20 cellular contexts compared by ENCODE assay signal in the genomic region with DNA sequence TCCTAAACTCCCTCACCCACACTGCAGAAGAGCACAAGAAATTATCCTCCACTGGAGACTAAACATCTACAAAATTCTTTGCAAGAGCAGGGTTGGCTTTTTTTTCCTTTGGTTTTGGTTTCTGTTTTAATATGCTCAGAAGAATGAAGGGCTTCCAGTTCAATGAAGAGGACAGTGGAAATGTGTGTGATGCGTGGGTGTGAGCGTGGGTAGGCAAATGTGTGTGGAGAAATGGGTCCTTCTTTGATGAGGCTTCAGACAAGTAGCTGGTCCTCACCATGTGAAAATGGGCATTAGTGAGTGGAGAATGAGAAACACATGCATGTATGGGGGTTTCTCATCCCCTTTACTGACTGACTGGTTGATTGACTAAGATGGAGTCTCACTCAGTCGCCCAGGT.
DNase-seq lines count a peak whose midpoint lies in the region; ATAC-seq and TF ChIP-seq lines count a peak whose summit lies in the region.
"Had no signal": no experiment of that assay in that cellular context is flagged by ENCODE, and none has a peak within 500 bp of the region (broad histone marks: within the 10 kb centered on the region; RNA-seq: fewer than 3 reads in every experiment).

No MANE protein-coding gene starts in this region.

- 92 to 94% methylated on average over 2 of the region's 3 CpGs for WGBS in gastroesophageal sphincter (ENCODE audit: low coverage in 1 of 2), 2 donors

- no peaks in the 10 kb centered on the region for H3K9me3 ChIP-seq in BLaER1 treated with 17β-estradiol and CSF1 and Interleukin-3, amounts not matched to agents 10 nM and 100 nM (replicated peaks in 1 of 11)
- no peaks in the 10 kb centered on the region for H3K9me3 ChIP-seq in HEK293 (ENCODE audit: control insufficient read depth, insufficient read depth, low read depth, low read length)
- H3K9me3 ChIP-seq in gastroesophageal sphincter, result no peaks in the 10 kb centered on the region
- H3K9me3 ChIP-seq: MG63 had no signal

- H3K4me1 ChIP-seq in BLaER1 treated with 17β-estradiol and CSF1 and Interleukin-3, amounts not matched to agents 10 nM and 100 nM, result peaks cover 23 to 50% (median 41%) of the 10 kb centered on the region in 10 experiments
- H3K4me1 ChIP-seq in HEK293 (ENCODE audit: control insufficient read depth, insufficient read depth, low read length) (no peaks in the 10 kb centered on the region), gastroesophageal sphincter (no peaks in the 10 kb centered on the region)

- CTCF ChIA-PET in HEK293 (lab: Yijun Ruan, JAX), result interaction anchor here (0.6 to 2.0 kb wide), 3 partner anchors 19 to 355 kb away, joined by 3 to 8 read pairs (median 3); no protein-coding TSS in a partner anchor

- peak; percentile 42 for DNase-seq in GM12865 (ENCODE audit: low read depth)
- no peak for DNase-seq in HK-2 (ENCODE audit: unreplicated experiment)
- no peak for DNase-seq in activated gamma-delta T cell (lab: John Stamatoyannopoulos, UW)
- DNase-seq: CD4-positive, alpha-beta memory T cell; DMS153; MG63; NCI-H1417; NCI-H1694 treated with DMSO at 0.1 percent for 48 hours; NCI-H446; NCI-H526; PC-3; Right ventricle myocardium superior had no signal

- H3K36me3 ChIP-seq in BLaER1 treated with 17β-estradiol and CSF1 and Interleukin-3, amounts not matched to agents 10 nM and 100 nM, result peaks cover 0 to 31% (median 12%) of the 10 kb centered on the region in 11 experiments; a peak in 10 of 22 replicates
- H3K36me3 ChIP-seq in HEK293 (ENCODE audit: control insufficient read depth in 2 of 2, insufficient read depth in 1 of 2, low read length in 2 of 2) (no peaks in the 10 kb centered on the region), gastroesophageal sphincter (peaks cover 0 to 4% of the 10 kb centered on the region in 2 donors)
- H3K36me3 ChIP-seq: MG63 had no signal

- TF ChIP-seq CTCF in GM12865 (IDR thresholded peaks at IDR 0.05; ENCODE audit: insufficient read depth, low read depth, low read length, missing control alignments) (no peak), HEK293 (tag by site-specific recombination; IDR thresholded peaks at IDR 0.05) (no peak), gastroesophageal sphincter (IDR thresholded peaks at IDR 0.05) (no peak)

- H3K4me3 ChIP-seq in BLaER1 treated with 17β-estradiol and CSF1 and Interleukin-3, amounts not matched to agents 10 nM and 100 nM, result no peak overlapping the region
- no peak overlapping the region for H3K4me3 ChIP-seq in GM12865 (ENCODE audit: low read depth, low read length)
- H3K4me3 ChIP-seq in HEK293 (ENCODE audit: low read depth, low read length), result no peak overlapping the region
- no peak overlapping the region for H3K4me3 ChIP-seq in gastroesophageal sphincter
- H3K4me3 ChIP-seq: K562, MG63 had no signal

- peak overlapping the region; percentile 10 for H3K27ac Mint-ChIP-seq in stimulated activated memory B cell treated with anti-CD40 and anti-IgM and Interleukin-4, amounts not matched to agents 10 μg/mL and 1 μg/mL and 100 μg/mL, for 72 hours
- H3K27ac Mint-ChIP-seq: CD4-positive, alpha-beta memory T cell; T-helper 1 cell treated with Interleukin-12 subunit alpha and Interleukin-12 subunit beta and Interleukin-4 antibody, amounts not matched to agents 30 μg/mL and 1 μg/mL, for 36 hours had no signal

- H3K27me3 Mint-ChIP-seq in stimulated activated memory B cell treated with anti-CD40 and anti-IgM and Interleukin-4, amounts not matched to agents 10 μg/mL and 1 μg/mL and 100 μg/mL, for 72 hours, result peaks cover 8% of the 10 kb centered on the region
- H3K27me3 Mint-ChIP-seq: CD4-positive, alpha-beta memory T cell had no signal

- ATAC-seq in stimulated activated memory B cell treated with anti-CD40 and anti-IgM and Interleukin-4, amounts not matched to agents 10 μg/mL and 1 μg/mL and 100 μg/mL, for 72 hours, result peak; percentile 5
- ATAC-seq in gastroesophageal sphincter, result no peak
- ATAC-seq: HepG2, K562, PC-3 had no signal

- peaks cover 2% of the 10 kb centered on the region for H3K9me3 Mint-ChIP-seq in stimulated activated memory B cell treated with anti-CD40 and anti-IgM and Interleukin-4, amounts not matched to agents 10 μg/mL and 1 μg/mL and 100 μg/mL, for 72 hours

- no peak overlapping the region for H3K9ac ChIP-seq in BLaER1 treated with 17β-estradiol and CSF1 and Interleukin-3, amounts not matched to agents 10 nM and 100 nM

- H3K27me3 ChIP-seq in BLaER1 treated with 17β-estradiol and CSF1 and Interleukin-3, amounts not matched to agents 10 nM and 100 nM, result no peaks in the 10 kb centered on the region
- no peaks in the 10 kb centered on the region for H3K27me3 ChIP-seq in gastroesophageal sphincter
- H3K27me3 ChIP-seq: MG63 had no signal

- peak overlapping the region in 1 of 11 experiments; percentile 38; a peak in 2 of 22 replicates for H3K27ac ChIP-seq in BLaER1 treated with 17β-estradiol and CSF1 and Interleukin-3, amounts not matched to agents 10 nM and 100 nM
- H3K27ac ChIP-seq in HEK293 (ENCODE audit: extremely low read depth, low read depth, low read length) (no peak overlapping the region), gastroesophageal sphincter (no peak overlapping the region)
- H3K27ac ChIP-seq: HL-60 had no signal

- TF ChIP-seq EP300 in gastroesophageal sphincter (IDR thresholded peaks at IDR 0.05), result no peak

- H3K36me3 Mint-ChIP-seq in stimulated activated memory B cell treated with anti-CD40 and anti-IgM and Interleukin-4, amounts not matched to agents 10 μg/mL and 1 μg/mL and 100 μg/mL, for 72 hours, result peaks cover 10% of the 10 kb centered on the region
- H3K36me3 Mint-ChIP-seq: CD4-positive, alpha-beta memory T cell had no signal

- no peak for TF ChIP-seq POLR2A in gastroesophageal sphincter (IDR thresholded peaks at IDR 0.05)

- peak overlapping the region; percentile 3 for H3K4me3 Mint-ChIP-seq in stimulated activated memory B cell treated with anti-CD40 and anti-IgM and Interleukin-4, amounts not matched to agents 10 μg/mL and 1 μg/mL and 100 μg/mL, for 72 hours
- H3K4me3 Mint-ChIP-seq: CD4-positive, alpha-beta memory T cell; T-helper 1 cell treated with Interleukin-12 subunit alpha and Interleukin-12 subunit beta and Interleukin-4 antibody, amounts not matched to agents 30 μg/mL and 1 μg/mL, for 36 hours had no signal

- H3K4me1 Mint-ChIP-seq in stimulated activated memory B cell treated with anti-CD40 and anti-IgM and Interleukin-4, amounts not matched to agents 10 μg/mL and 1 μg/mL and 100 μg/mL, for 72 hours, result peaks cover 40% of the 10 kb centered on the region
- H3K4me1 Mint-ChIP-seq: CD4-positive, alpha-beta memory T cell had no signal

- H4K20me1 ChIP-seq in BLaER1 treated with 17β-estradiol and CSF1 and Interleukin-3, amounts not matched to agents 10 nM and 100 nM, result peaks cover 0 to 4% (median 0%) of the 10 kb centered on the region in 11 experiments; a peak in 1 of 22 replicates

- POLR2A ChIA-PET in HEK293 (lab: Yijun Ruan, JAX), result no interaction called here

- peak overlapping the region in 9 of 11 experiments; percentile 6 to 50 (median 44); a peak in 17 of 22 replicates for H3K4me2 ChIP-seq in BLaER1 treated with 17β-estradiol and CSF1 and Interleukin-3, amounts not matched to agents 10 nM and 100 nM

TF ChIP-seq in HEK293, 187 proteins besides CTCF, POLR2A, EP300 and RAD21:
- TF ChIP-seq, protein P1, sequence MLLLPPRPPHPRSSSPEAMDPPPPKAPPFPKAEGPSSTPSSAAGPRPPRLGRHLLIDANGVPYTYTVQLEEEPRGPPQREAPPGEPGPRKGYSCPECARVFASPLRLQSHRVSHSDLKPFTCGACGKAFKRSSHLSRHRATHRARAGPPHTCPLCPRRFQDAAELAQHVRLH (tag by site-specific recombination; IDR thresholded peaks at IDR 0.05), result no peak
- TF ChIP-seq, protein P2, sequence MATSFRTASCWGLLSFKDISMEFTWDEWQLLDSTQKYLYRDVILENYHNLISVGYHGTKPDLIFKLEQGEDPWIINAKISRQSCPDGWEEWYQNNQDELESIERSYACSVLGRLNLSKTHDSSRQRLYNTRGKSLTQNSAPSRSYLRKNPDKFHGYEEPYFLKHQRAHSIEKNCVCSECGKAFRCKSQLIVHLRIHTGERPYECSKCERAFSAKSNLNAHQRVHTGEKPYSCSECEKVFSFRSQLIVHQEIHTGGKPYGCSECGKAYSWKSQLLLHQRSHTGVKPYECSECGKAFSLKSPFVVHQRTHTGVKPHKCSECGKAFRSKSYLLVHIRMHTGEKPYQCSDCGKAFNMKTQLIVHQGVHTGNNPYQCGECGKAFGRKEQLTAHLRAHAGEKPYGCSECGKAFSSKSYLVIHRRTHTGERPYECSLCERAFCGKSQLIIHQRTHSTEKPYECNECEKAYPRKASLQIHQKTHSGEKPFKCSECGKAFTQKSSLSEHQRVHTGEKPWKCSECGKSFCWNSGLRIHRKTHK (tag by site-specific recombination; IDR thresholded peaks at IDR 0.05), result no peak
- TF ChIP-seq ZFHX2 (tag by site-specific recombination; conservative IDR thresholded peaks at IDR 0.05) (peak; percentile 63), ZNF133 (tag by site-specific recombination; IDR thresholded peaks at IDR 0.05) (no peak)
